23 cellular contexts compared by ENCODE assay signal in the genomic region with DNA sequence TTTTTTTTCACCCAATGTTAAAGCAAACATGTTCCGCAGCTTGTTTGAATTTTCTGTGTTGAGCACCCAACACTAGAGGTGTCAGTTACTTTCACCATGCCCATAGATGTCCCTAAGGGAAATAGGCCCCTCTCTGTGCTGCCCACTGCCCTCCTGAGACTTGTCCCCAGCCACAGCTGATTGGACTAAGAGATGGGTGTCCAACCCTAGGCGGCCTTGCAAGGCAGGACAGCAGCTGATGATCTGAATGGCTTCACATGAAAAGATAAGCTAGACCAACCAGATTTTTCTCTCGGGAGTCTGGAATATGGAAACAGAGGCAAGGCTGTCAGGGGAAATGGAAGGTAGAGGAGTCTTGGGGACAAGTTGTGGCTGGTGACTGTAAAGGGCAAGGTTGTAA. TPM values are rescaled to one million over a fixed set of nuclear protein-coding genes. Genes with fewer than 3 reads are reported as not detected.
A peak's percentile ranks its signal among the peaks of the same experiment; 100 is the strongest.
DNase-seq lines count a peak whose midpoint lies in the region; ATAC-seq, FAIRE-seq and TF ChIP-seq lines count a peak whose summit lies in the region.
"Had no signal": no experiment of that assay in that cellular context is flagged by ENCODE, and none has a peak within 500 bp of the region (broad histone marks: within the 10 kb centered on the region; RNA-seq: fewer than 3 reads in every experiment).

No MANE protein-coding gene starts in this region.

- WGBS in H1 (ENCODE audit: extremely low coverage in 1 of 2, insufficient coverage in 1 of 2, insufficient read length in 1 of 2, insufficient replicate concordance in 2 of 2, low coverage in 1 of 2, low lambda C conversion rate in 2 of 2, missing lambda C conversion rate in 1 of 2), 2 experiments: 84% methylated on average over 3 of the region's 3 CpGs; no CpG with 5 or more reads in 1 of the 2 experiments

- H3K4me2 ChIP-seq in H1 (ENCODE audit: insufficient read depth in 1 of 2, low read depth in 2 of 2, low read length in 2 of 2): no peak overlapping the region
- H3K4me2 ChIP-seq: A549 had no signal

- H2AFZ ChIP-seq in H1 (ENCODE audit: low read length): no peak overlapping the region

- 0 out of 2 replicates have a peak overlapping the region, but pooled peaks have one; percentile 9 for H2BK12ac ChIP-seq in H1 (ENCODE audit: low read depth, low read length)

- peaks cover 0 to 4% (median 1%) of the 10 kb centered on the region in 4 experiments; a peak in 5 of 7 replicates for H3K4me1 ChIP-seq in H1 (replicated peaks in 1 of 4; ENCODE audit: control insufficient read depth in 3 of 4, insufficient read depth in 4 of 4, low read length in 3 of 4)
- H3K4me1 ChIP-seq: A549 had no signal

- no peaks in the 10 kb centered on the region for H3K36me3 ChIP-seq in H1 (ENCODE audit: control insufficient read depth in 2 of 4, insufficient read depth in 4 of 4, low read length in 3 of 4)

- peaks cover 2% of the 10 kb centered on the region for H3K27me3 Mint-ChIP-seq in osteocyte (ENCODE audit: unreplicated experiment)

- TF ChIP-seq POLR2A in H1 (IDR thresholded peaks at IDR 0.05; ENCODE audit: control extremely low read depth in 1 of 2, low read depth in 2 of 2, low read length in 2 of 2): no peak

- peaks cover 0 to under 1% (median 0%) of the 10 kb centered on the region in 4 experiments; a peak in 2 of 7 replicates for H3K27me3 ChIP-seq in H1 (replicated peaks in 1 of 4; ENCODE audit: control insufficient read depth in 3 of 4, extremely low read depth in 1 of 4, insufficient read depth in 3 of 4, low read length in 3 of 4)

- CTCF ChIA-PET in H1 (lab: Charles Lee; ENCODE audit: partially characterized antibody): interaction anchor here (0.9 to 2.2 kb wide), 6 partner anchors 10 to 104 kb away, joined by 3 to 10 read pairs (median 4); no protein-coding TSS in a partner anchor

- no peak overlapping the region for H4K5ac ChIP-seq in H1 (ENCODE audit: insufficient read length, low read depth, low read length)

- no peak overlapping the region for H3K4me3 ChIP-seq in H1 (ENCODE audit: extremely low read depth in 1 of 4, insufficient read depth in 2 of 4, low read depth in 3 of 4, low read length in 4 of 4)
- H3K4me3 ChIP-seq: A549 had no signal

- no peak overlapping the region for H2BK5ac ChIP-seq in H1 (ENCODE audit: low read depth, low read length)

- H3K9ac ChIP-seq in H1 (replicated peaks in 1 of 4; ENCODE audit: extremely low read depth in 1 of 4, low read depth in 3 of 4, low read length in 3 of 4): no peak overlapping the region

- no peak overlapping the region for H2BK20ac ChIP-seq in H1 (ENCODE audit: low read length)

- no peak overlapping the region for H4K91ac ChIP-seq in H1 (replicated peaks; ENCODE audit: insufficient read length, low read length)

- no peaks in the 10 kb centered on the region for H3K9me3 Mint-ChIP-seq in osteocyte (ENCODE audit: unreplicated experiment)
- H3K9me3 Mint-ChIP-seq: CD4-positive, alpha-beta memory T cell had no signal

- ATAC-seq in GM21423 (IDR thresholded peaks at IDR 0.05; ENCODE audit: unreplicated experiment): no peak
- ATAC-seq in GM18511 (IDR thresholded peaks at IDR 0.05; ENCODE audit: unreplicated experiment): no peak
- ATAC-seq: A549, HCT116 had no signal

- H3K27ac Mint-ChIP-seq in osteocyte (ENCODE audit: unreplicated experiment): no peak overlapping the region
- H3K27ac Mint-ChIP-seq: CD4-positive, alpha-beta memory T cell had no signal

- no peak overlapping the region for H3K4ac ChIP-seq in H1 (replicated peaks; ENCODE audit: insufficient read length, low read depth, low read length)

- H4K8ac ChIP-seq in H1 (ENCODE audit: extremely low read depth, insufficient read depth, low read length): no peak overlapping the region

- no peaks in the 10 kb centered on the region for H3K23me2 ChIP-seq in H1 (ENCODE audit: low read depth, low read length)

- no peak for TF ChIP-seq EP300 in H1 (IDR thresholded peaks at IDR 0.05; ENCODE audit: borderline replicate concordance in 1 of 2, low read depth in 2 of 2, low read length in 2 of 2)

- H3K14ac ChIP-seq in H1 (ENCODE audit: insufficient read length): no peak overlapping the region

- H3K9me3 ChIP-seq in H1 (ENCODE audit: insufficient read depth in 2 of 2, low read depth in 1 of 2, low read length in 1 of 2): no peaks in the 10 kb centered on the region
- H3K9me3 ChIP-seq: A549 had no signal

- H3K23ac ChIP-seq in H1 (ENCODE audit: insufficient read length): no peak overlapping the region

- no peaks in the 10 kb centered on the region for H3K36me3 Mint-ChIP-seq in osteocyte (ENCODE audit: unreplicated experiment)
- H3K36me3 Mint-ChIP-seq: CD4-positive, alpha-beta memory T cell had no signal

- H3K4me1 Mint-ChIP-seq in osteocyte (ENCODE audit: unreplicated experiment): no peaks in the 10 kb centered on the region
- H3K4me1 Mint-ChIP-seq: CD4-positive, alpha-beta memory T cell had no signal

- DNase-seq in activated CD8-positive, alpha-beta memory T cell treated with anti-CD3 and anti-CD28 coated beads for 24 hours: peak; percentile 13
- no peak for DNase-seq in activated CD8-positive, alpha-beta memory T cell treated with anti-CD3 and anti-CD28 coated beads, Interleukin-2, amount 50 U/mL, for 4 hours
- no peak for DNase-seq in HTR-8/SVneo (ENCODE audit: insufficient read length, low spot score)
- no peak for DNase-seq in H1 (ENCODE audit: low read depth in 1 of 2, low spot score in 2 of 2)
- peak; percentile 46 for DNase-seq in osteocyte (ENCODE audit: extremely low spot score, unreplicated experiment)
- DNase-seq: 8988T; ACHN; C1 segment of cervical spinal cord; Calu3; CD4-positive, alpha-beta memory T cell; COR-L47; DMS53; DMS79 treated with DMSO at 0.1 percent for 48 hours; GF-D8; GOT3; H7 had no signal

- no peaks in the 10 kb centered on the region for H3K79me1 ChIP-seq in H1 (ENCODE audit: low read depth, low read length)

- no peak for TF ChIP-seq RAD21 in H1 (IDR thresholded peaks at IDR 0.05 in 1 of 2, conservative IDR thresholded peaks at IDR 0.05 in 1 of 2; ENCODE audit: low read depth in 2 of 2, low read length in 2 of 2)

- FAIRE-seq in HTR-8/SVneo (lab: Jason Lieb, UNC) (peak; percentile 13), H1 (lab: Jason Lieb, UNC) (no peak)
- FAIRE-seq: A549, GM12891, GM18507, GM19239 had no signal

- no peak overlapping the region for H3K27ac ChIP-seq in H1 (ENCODE audit: low read depth, low read length)
- H3K27ac ChIP-seq: A549 had no signal

- H4K20me1 ChIP-seq in H1 (replicated peaks in 1 of 2; ENCODE audit: control insufficient read depth in 1 of 2, insufficient read depth in 2 of 2, low read length in 2 of 2): no peaks in the 10 kb centered on the region

- H2AK5ac ChIP-seq in H1 (ENCODE audit: low read depth, low read length): no peak overlapping the region

- no peak overlapping the region for H3K56ac ChIP-seq in H1 (replicated peaks; ENCODE audit: insufficient read length, low read depth, low read length)

- H3K4me3 Mint-ChIP-seq in osteocyte (ENCODE audit: unreplicated experiment): no peak overlapping the region
- H3K4me3 Mint-ChIP-seq: CD4-positive, alpha-beta memory T cell had no signal

- no peak overlapping the region for H3K18ac ChIP-seq in H1 (ENCODE audit: extremely low read depth, low read length)

- POLR2A ChIA-PET in H1 (lab: Charles Lee; ENCODE audit: partially characterized antibody): no interaction called here

- no peak overlapping the region for H2BK120ac ChIP-seq in H1 (replicated peaks; ENCODE audit: low read depth, low read length)

- TF ChIP-seq CTCF in H1 (IDR thresholded peaks at IDR 0.05; ENCODE audit: control extremely low read depth in 1 of 3, insufficient read depth in 1 of 3, low read depth in 1 of 3, low read length in 3 of 3) (no peak), osteocyte (IDR thresholded peaks at IDR 0.05) (no peak)

- no peak overlapping the region for H2BK15ac ChIP-seq in H1 (ENCODE audit: low read length)

- H3K79me2 ChIP-seq in H1 (ENCODE audit: control insufficient read depth in 1 of 2, insufficient read depth in 2 of 2, low read length in 2 of 2): no peaks in the 10 kb centered on the region

TF ChIP-seq in H1, 55 proteins besides CTCF, POLR2A, EP300 and RAD21 (continues in another document):
- TF ChIP-seq JUN (IDR thresholded peaks at IDR 0.05; ENCODE audit: low read depth, low read length): no peak
- TF ChIP-seq HDAC2 (IDR thresholded peaks at IDR 0.05; ENCODE audit: borderline replicate concordance in 1 of 2, low read depth in 2 of 2, low read length in 2 of 2): no peak
- TF ChIP-seq PHF8 (conservative IDR thresholded peaks at IDR 0.05; ENCODE audit: low read depth, low read length): no peak
- no peak for TF ChIP-seq CEBPB (IDR thresholded peaks at IDR 0.05; ENCODE audit: low read depth, low read length)
- TF ChIP-seq, protein P1, sequence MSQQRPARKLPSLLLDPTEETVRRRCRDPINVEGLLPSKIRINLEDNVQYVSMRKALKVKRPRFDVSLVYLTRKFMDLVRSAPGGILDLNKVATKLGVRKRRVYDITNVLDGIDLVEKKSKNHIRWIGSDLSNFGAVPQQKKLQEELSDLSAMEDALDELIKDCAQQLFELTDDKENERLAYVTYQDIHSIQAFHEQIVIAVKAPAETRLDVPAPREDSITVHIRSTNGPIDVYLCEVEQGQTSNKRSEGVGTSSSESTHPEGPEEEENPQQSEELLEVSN (IDR thresholded peaks at IDR 0.05): no peak
- TF ChIP-seq GTF2F1 (IDR thresholded peaks at IDR 0.05; ENCODE audit: borderline replicate concordance, low read depth, low read length): no peak
- TF ChIP-seq YY1 (IDR thresholded peaks at IDR 0.05; ENCODE audit: low read depth, low read length): no peak
- no peak for TF ChIP-seq KDM4A (IDR thresholded peaks at IDR 0.05; ENCODE audit: low read depth, low read length, severe bottlenecking)
- no peak for TF ChIP-seq RXRA (IDR thresholded peaks at IDR 0.05; ENCODE audit: insufficient read depth, low read depth, low read length)
- no peak for TF ChIP-seq ASH2L (IDR thresholded peaks at IDR 0.05; ENCODE audit: low read length)
- TF ChIP-seq SP1 (IDR thresholded peaks at IDR 0.05; ENCODE audit: low read depth, low read length): no peak
- no peak for TF ChIP-seq EZH2 (IDR thresholded peaks at IDR 0.05; ENCODE audit: low read depth, low read length, severe bottlenecking)
- TF ChIP-seq HDAC6 (IDR thresholded peaks at IDR 0.05; ENCODE audit: low read depth, low read length): no peak

RNA-seq across cellular contexts. Expression of a gene that starts 6.1 kb away (rescaled TPM):
- 1.9 and 2.7 TPM in 2 replicates for total RNA-seq in H1 (2021; fragmentation: NEBNext Ultra II Directional; extraction: Animal tissue kit (Norgen Biotek cat#: 25700))
- polyA plus RNA-seq in H1 (2011; rRNA removed): 2.6 and 3.3 TPM in 2 replicates
- polyA plus RNA-seq in H1 (2011; cell fraction: cytosol; rRNA removed): 2.9 TPM
- polyA plus RNA-seq in H1 (2011; cell fraction: nucleus; rRNA removed): 2.2 TPM
- polyA plus RNA-seq in H1 (2012, experiment 1 of 2): 2.5 to 3.9 TPM (median 3.6 TPM) in 4 replicates
- polyA plus RNA-seq in H1 (2012, experiment 2 of 2): 3.7 TPM
- polyA plus RNA-seq in H1 (2013, experiment 1 of 2): 3.5 TPM
- 2.7 TPM for polyA plus RNA-seq in H1 (2013, experiment 2 of 2)
- 2.3 and 2.5 TPM in 2 replicates for polyA minus RNA-seq in H1 (2011; rRNA and poly(A)+ RNA removed)
- not detected for polyA minus RNA-seq in H1 (2011; cell fraction: cytosol; rRNA and poly(A)+ RNA removed)
- 0.50 TPM for polyA minus RNA-seq in H1 (2011; cell fraction: nucleus; rRNA and poly(A)+ RNA removed)
- not detected in 2 replicates for total RNA-seq in osteocyte
- total RNA-seq: CD4-positive, alpha-beta memory T cell had no signal
- polyA plus RNA-seq: CD4-positive, alpha-beta memory T cell had no signal

Comparison
In these comparisons a context has a peak if more than half of its experiments do, and no peak if none do; other contexts are left out.
1. DNase-seq: peak in activated CD8-positive, alpha-beta memory T cell treated with anti-CD3 and anti-CD28 coated beads for 24 hours (single experiment) and osteocyte (single experiment); none in activated CD8-positive, alpha-beta memory T cell treated with anti-CD3 and anti-CD28 coated beads, Interleukin-2, amount 50 U/mL, for 4 hours (single experiment), HTR-8/SVneo (single experiment) and H1 (0 of 2).